Comparison of ENCODE assay signal across 8 cellular contexts in the genomic region with DNA sequence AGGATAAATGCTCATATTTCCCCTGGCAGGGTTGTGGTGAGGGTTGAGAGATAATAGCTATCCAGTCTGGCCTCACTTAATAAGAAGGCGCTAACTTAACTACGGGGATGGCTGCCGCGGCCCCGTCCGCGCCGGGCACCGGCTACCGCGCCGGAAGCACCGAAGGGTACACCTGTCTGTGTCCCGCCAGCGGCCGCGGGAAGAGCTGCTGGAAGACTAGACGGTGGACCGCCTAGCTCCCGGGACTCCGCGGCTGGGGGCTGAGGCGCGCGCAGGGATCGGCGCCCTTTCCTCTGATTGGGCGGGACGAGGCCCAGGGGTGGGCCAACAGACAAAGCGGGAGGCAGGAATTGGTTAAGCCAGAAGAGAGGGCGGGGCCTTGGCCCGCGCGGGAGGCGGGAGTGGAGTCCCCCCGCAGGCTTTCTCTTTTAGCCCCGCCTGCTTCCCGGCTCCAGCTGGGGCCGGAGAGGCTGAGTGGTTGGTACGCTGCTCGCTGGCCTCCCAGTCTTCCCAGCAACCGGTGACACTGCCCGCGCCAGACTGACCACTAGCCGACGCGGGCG. TPM values are rescaled to one million over a fixed set of nuclear protein-coding genes. Genes with fewer than 3 reads are reported as not detected.
DNase-seq lines count a peak whose midpoint lies in the region; ATAC-seq and TF ChIP-seq lines count a peak whose summit lies in the region.

A gene (plus strand): TSS at position 431 of the 563 bp plus-strand sequence. CDS start 9,051 bp downstream, outside the sequence.

- peak; percentile 85 for ATAC-seq in CD4-positive, alpha-beta T cell (ENCODE audit: poor library complexity)
- peak; percentile 78 for ATAC-seq in GM19452 (IDR thresholded peaks at IDR 0.05; ENCODE audit: unreplicated experiment)
- ATAC-seq in HG03575 (IDR thresholded peaks at IDR 0.05; ENCODE audit: extremely low read depth, insufficient number of reproducible peaks, low FRiP score, unreplicated experiment), result peak; percentile 78

- H3K36me3 ChIP-seq in liver (ENCODE audit: control insufficient read depth in 4 of 4, insufficient read depth in 3 of 4, low read depth in 1 of 4, low read length in 3 of 4), result no peaks in the 10 kb centered on the region

- peak within 1 kb of the TSS; percentile 48 to 82 for H3K9ac ChIP-seq in liver (ENCODE audit: low read depth in 1 of 2, low read length in 2 of 2)

- H3K4me1 Mint-ChIP-seq in CD4-positive, alpha-beta T cell (ENCODE audit: low read depth), result peaks cover 30% of the 10 kb centered on the region

- H3K4me3 ChIP-seq in liver (ENCODE audit: low read depth in 1 of 3, low read length in 3 of 3), result peak within 1 kb of the TSS; percentile 56 to 96 (median 78)

- DNase-seq in CD4-positive, alpha-beta T cell, result peak; percentile 81 to 93 (median 90)
- DNase-seq in NCI-H82 (lab: John Stamatoyannopoulos, UW), result peak; percentile 100
- DNase-seq in activated CD4-positive, alpha-beta T cell treated with anti-CD3 and anti-CD28 coated beads, Interleukin-2, amount 50 U/mL, for 4 hours, result peak; percentile 91 to 92
- peak; percentile 98 for DNase-seq in dermis blood vessel endothelial cell
- DNase-seq in stimulated activated CD4-positive, alpha-beta T cell treated with anti-CD3 and anti-CD28 coated beads, Interleukin-4, amount 100 ng/mL, for 1 hour, result peak; percentile 95

- under 1% methylated on average over 48 of the region's 48 CpGs for WGBS in liver

- peaks cover 6% of the 10 kb centered on the region for H3K36me3 Mint-ChIP-seq in CD4-positive, alpha-beta T cell (ENCODE audit: low read depth)

- intact Hi-C loops in CD4-positive, alpha-beta T cell (cut with DNase I, micrococcal nuclease), result loop anchor here (1.0 kb wide), 3 partner anchors 12 to 68 kb away; a partner anchor contains a TSS

- CTCF ChIA-PET in CD4-positive, alpha-beta T cell (lab: Charles Lee), result interaction anchor here (1.1 to 7.7 kb wide), 4 partner anchors 9 to 87 kb away, joined by 3 to 65 read pairs (median 18); a partner anchor contains a TSS

- H3K9me3 ChIP-seq in CD4-positive, alpha-beta T cell (ENCODE audit: control insufficient read depth, low read length), result no peaks in the 10 kb centered on the region
- no peaks in the 10 kb centered on the region for H3K9me3 ChIP-seq in liver (ENCODE audit: control insufficient read depth in 4 of 4, low read length in 3 of 4)

- peaks cover 7% of the 10 kb centered on the region for H3K27me3 Mint-ChIP-seq in CD4-positive, alpha-beta T cell

- TF ChIP-seq CTCF in CD4-positive, alpha-beta T cell (IDR thresholded peaks at IDR 0.05), result no peak
- no peak for TF ChIP-seq CTCF in liver (IDR thresholded peaks at IDR 0.05; ENCODE audit: low read depth, low read length, missing input control)

- H3K27me3 ChIP-seq in CD4-positive, alpha-beta T cell (ENCODE audit: control insufficient read depth, insufficient read depth, low read length), result no peaks in the 10 kb centered on the region
- no peaks in the 10 kb centered on the region for H3K27me3 ChIP-seq in liver (ENCODE audit: control insufficient read depth in 4 of 4, insufficient read depth in 4 of 4, low read length in 3 of 4)

- H3K4me3 Mint-ChIP-seq in CD4-positive, alpha-beta T cell, result no peak within 1 kb of the TSS

- H3K9me3 Mint-ChIP-seq in CD4-positive, alpha-beta T cell, result no peaks in the 10 kb centered on the region

- peaks cover 7 to 19% (median 15%) of the 10 kb centered on the region in 4 donors for H3K4me1 ChIP-seq in liver (ENCODE audit: control insufficient read depth in 4 of 4, insufficient read depth in 4 of 4, low read length in 3 of 4)

- peak within 1 kb of the TSS; percentile 94 for H3K27ac ChIP-seq in CD4-positive, alpha-beta T cell (ENCODE audit: low read depth, low read length)
- H3K27ac ChIP-seq in liver (ENCODE audit: low read depth in 1 of 2, low read length in 2 of 2), result peak within 1 kb of the TSS; percentile 99 to 100

- POLR2A ChIA-PET in CD4-positive, alpha-beta T cell (lab: Charles Lee), result interaction anchor here (0.9 to 4.4 kb wide), 9 partner anchors 9 to 70 kb away, joined by 3 to 98 read pairs (median 13); a partner anchor contains a TSS

- TF ChIP-seq RAD21 in liver (IDR thresholded peaks at IDR 0.05), result peak; percentile 7 to 12

- no peak within 1 kb of the TSS for H3K27ac Mint-ChIP-seq in CD4-positive, alpha-beta T cell

TF ChIP-seq in liver, 16 proteins besides CTCF, POLR2A, EP300 and RAD21:
- no peak for TF ChIP-seq JUND (IDR thresholded peaks at IDR 0.05)
- no peak for TF ChIP-seq FOXA2 (IDR thresholded peaks at IDR 0.05)
- peak in 1 of 2 donors; percentile 52 for TF ChIP-seq GABPA (IDR thresholded peaks at IDR 0.05 in 1 of 2, conservative IDR thresholded peaks at IDR 0.05 in 1 of 2)
- TF ChIP-seq HNF4G (IDR thresholded peaks at IDR 0.05), result no peak
- TF ChIP-seq, protein P1, sequence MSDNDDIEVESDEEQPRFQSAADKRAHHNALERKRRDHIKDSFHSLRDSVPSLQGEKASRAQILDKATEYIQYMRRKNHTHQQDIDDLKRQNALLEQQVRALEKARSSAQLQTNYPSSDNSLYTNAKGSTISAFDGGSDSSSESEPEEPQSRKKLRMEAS (IDR thresholded peaks at IDR 0.05), result no peak
- no peak for TF ChIP-seq TAF1 (conservative IDR thresholded peaks at IDR 0.05)
- no peak for TF ChIP-seq FOXA1 (IDR thresholded peaks at IDR 0.05)
- TF ChIP-seq, protein P2, sequence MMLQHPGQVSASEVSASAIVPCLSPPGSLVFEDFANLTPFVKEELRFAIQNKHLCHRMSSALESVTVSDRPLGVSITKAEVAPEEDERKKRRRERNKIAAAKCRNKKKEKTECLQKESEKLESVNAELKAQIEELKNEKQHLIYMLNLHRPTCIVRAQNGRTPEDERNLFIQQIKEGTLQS (IDR thresholded peaks at IDR 0.05), result no peak
- no peak for TF ChIP-seq NR2F2 (IDR thresholded peaks at IDR 0.05)
- peak; percentile 86 for TF ChIP-seq SP1 (IDR thresholded peaks at IDR 0.05)
- TF ChIP-seq, protein P3, sequence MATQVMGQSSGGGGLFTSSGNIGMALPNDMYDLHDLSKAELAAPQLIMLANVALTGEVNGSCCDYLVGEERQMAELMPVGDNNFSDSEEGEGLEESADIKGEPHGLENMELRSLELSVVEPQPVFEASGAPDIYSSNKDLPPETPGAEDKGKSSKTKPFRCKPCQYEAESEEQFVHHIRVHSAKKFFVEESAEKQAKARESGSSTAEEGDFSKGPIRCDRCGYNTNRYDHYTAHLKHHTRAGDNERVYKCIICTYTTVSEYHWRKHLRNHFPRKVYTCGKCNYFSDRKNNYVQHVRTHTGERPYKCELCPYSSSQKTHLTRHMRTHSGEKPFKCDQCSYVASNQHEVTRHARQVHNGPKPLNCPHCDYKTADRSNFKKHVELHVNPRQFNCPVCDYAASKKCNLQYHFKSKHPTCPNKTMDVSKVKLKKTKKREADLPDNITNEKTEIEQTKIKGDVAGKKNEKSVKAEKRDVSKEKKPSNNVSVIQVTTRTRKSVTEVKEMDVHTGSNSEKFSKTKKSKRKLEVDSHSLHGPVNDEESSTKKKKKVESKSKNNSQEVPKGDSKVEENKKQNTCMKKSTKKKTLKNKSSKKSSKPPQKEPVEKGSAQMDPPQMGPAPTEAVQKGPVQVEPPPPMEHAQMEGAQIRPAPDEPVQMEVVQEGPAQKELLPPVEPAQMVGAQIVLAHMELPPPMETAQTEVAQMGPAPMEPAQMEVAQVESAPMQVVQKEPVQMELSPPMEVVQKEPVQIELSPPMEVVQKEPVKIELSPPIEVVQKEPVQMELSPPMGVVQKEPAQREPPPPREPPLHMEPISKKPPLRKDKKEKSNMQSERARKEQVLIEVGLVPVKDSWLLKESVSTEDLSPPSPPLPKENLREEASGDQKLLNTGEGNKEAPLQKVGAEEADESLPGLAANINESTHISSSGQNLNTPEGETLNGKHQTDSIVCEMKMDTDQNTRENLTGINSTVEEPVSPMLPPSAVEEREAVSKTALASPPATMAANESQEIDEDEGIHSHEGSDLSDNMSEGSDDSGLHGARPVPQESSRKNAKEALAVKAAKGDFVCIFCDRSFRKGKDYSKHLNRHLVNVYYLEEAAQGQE (IDR thresholded peaks at IDR 0.05), result peak; percentile 86
- TF ChIP-seq, protein P4, sequence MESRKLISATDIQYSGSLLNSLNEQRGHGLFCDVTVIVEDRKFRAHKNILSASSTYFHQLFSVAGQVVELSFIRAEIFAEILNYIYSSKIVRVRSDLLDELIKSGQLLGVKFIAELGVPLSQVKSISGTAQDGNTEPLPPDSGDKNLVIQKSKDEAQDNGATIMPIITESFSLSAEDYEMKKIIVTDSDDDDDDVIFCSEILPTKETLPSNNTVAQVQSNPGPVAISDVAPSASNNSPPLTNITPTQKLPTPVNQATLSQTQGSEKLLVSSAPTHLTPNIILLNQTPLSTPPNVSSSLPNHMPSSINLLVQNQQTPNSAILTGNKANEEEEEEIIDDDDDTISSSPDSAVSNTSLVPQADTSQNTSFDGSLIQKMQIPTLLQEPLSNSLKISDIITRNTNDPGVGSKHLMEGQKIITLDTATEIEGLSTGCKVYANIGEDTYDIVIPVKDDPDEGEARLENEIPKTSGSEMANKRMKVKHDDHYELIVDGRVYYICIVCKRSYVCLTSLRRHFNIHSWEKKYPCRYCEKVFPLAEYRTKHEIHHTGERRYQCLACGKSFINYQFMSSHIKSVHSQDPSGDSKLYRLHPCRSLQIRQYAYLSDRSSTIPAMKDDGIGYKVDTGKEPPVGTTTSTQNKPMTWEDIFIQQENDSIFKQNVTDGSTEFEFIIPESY (IDR thresholded peaks at IDR 0.05), result no peak
- peak; percentile 11 for TF ChIP-seq YY1 (IDR thresholded peaks at IDR 0.05)
- TF ChIP-seq EGR1 (IDR thresholded peaks at IDR 0.05; ENCODE audit: low read depth in 2 of 2), result no peak
- peak in 1 of 2 donors; percentile 4 for TF ChIP-seq RXRA (IDR thresholded peaks at IDR 0.05)
- no peak for TF ChIP-seq HNF4A (conservative IDR thresholded peaks at IDR 0.05)

RNA-seq across cellular contexts. Expression of the gene that starts here (rescaled TPM):
- total RNA-seq in CD4-positive, alpha-beta T cell, result 10 to 100 TPM; 35.9 to 38.4 TPM
- 28.1 and 32.2 TPM in 2 replicates for total RNA-seq in dermis blood vessel endothelial cell
- 10 to 100 TPM; 22.6 to 28.0 TPM for total RNA-seq in liver
- polyA plus RNA-seq in liver, result 10 to 100 TPM in 1 of 2 donors, 1 to 10 TPM in 1; 6.4 to 17.5 TPM

Comparison
In these comparisons a context has a peak if more than half of its experiments do, and no peak if none do; other contexts are left out.
1. Peak in every context shown above with its lines: DNase-seq, ATAC-seq, H3K4me3 ChIP-seq and H3K27ac ChIP-seq.